14 cellular contexts compared by ENCODE assay signal in the genomic region with DNA sequence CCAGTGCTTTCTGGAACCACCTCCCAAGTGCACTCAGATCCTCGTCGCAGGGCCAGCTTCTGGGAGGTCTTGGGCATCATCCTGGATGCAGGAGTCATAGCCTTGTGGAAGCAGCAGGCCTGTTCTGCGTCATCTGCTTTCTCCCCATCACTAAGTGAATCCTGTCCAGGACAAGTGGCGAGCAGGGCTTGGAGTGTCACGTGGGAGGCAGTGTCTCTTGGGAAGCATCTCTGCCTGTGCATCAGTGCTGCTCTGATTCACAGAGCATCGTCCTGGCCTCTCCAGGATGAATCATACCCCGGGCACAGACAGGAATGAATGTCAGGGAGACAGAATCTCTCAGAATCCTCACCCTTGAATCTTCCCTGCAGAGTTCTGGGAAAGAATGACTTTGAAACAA. TPM values are rescaled to one million over a fixed set of nuclear protein-coding genes. Genes with fewer than 3 reads are reported as not detected.
A peak's percentile ranks its signal among the peaks of the same experiment; 100 is the strongest.
DNase-seq lines count a peak whose midpoint lies in the region; ATAC-seq and TF ChIP-seq lines count a peak whose summit lies in the region.
"Had no signal": no experiment of that assay in that cellular context is flagged by ENCODE, and none has a peak within 500 bp of the region (broad histone marks: within the 10 kb centered on the region; RNA-seq: fewer than 3 reads in every experiment).

No MANE protein-coding gene starts in this region.

- H3K36me3 ChIP-seq in heart left ventricle (no peaks in the 10 kb centered on the region), aorta (ENCODE audit: control insufficient read depth in 1 of 2, insufficient read depth in 2 of 2, low read length in 1 of 2) (no peaks in the 10 kb centered on the region), Karpas-422 (ENCODE audit: insufficient read depth, low read length) (no peaks in the 10 kb centered on the region)

- H3K27me3 ChIP-seq in heart left ventricle (no peaks in the 10 kb centered on the region), aorta (ENCODE audit: control insufficient read depth in 1 of 2, insufficient read depth in 2 of 2, low read length in 1 of 2) (no peaks in the 10 kb centered on the region), Karpas-422 (ENCODE audit: low read length) (0 out of 2 replicates have a peak, but pooled peaks cover 2% of the 10 kb centered on the region)

- H3K9me3 ChIP-seq in heart left ventricle (no peaks in the 10 kb centered on the region), aorta (ENCODE audit: control insufficient read depth, low read length) (no peaks in the 10 kb centered on the region), Karpas-422 (ENCODE audit: low read length) (no peaks in the 10 kb centered on the region)

- TF ChIP-seq CTCF in heart left ventricle (IDR thresholded peaks at IDR 0.05): no peak

- H3K4me3 ChIP-seq in heart left ventricle (no peak overlapping the region), aorta (ENCODE audit: low read length in 2 of 2) (no peak overlapping the region), Karpas-422 (ENCODE audit: low read length) (no peak overlapping the region)
- H3K4me3 ChIP-seq: GM12878 had no signal

- H3K9ac ChIP-seq in Karpas-422 (ENCODE audit: low read length): no peak overlapping the region

- no peak for TF ChIP-seq POLR2A in heart left ventricle (IDR thresholded peaks at IDR 0.05)

- H3K4me1 ChIP-seq in heart left ventricle (peaks cover 0 to 56% (median 15%) of the 10 kb centered on the region in 12 donors), aorta (ENCODE audit: control insufficient read depth in 1 of 2, insufficient read depth in 2 of 2, low read length in 2 of 2) (no peaks in the 10 kb centered on the region), Karpas-422 (ENCODE audit: low read length) (no peaks in the 10 kb centered on the region)

- WGBS in heart left ventricle, 4 donors: 34 to 47% (median 41%) methylated on average over 4 to 7 of the region's 7 CpGs
- WGBS in aorta, 2 donors: 79 to 81% methylated on average over 7 of the region's 7 CpGs

- ATAC-seq in heart left ventricle (peak in 2 of 4 donors; percentile 10 to 34), Right ventricle myocardium superior (ENCODE audit: poor library complexity) (no peak), aorta (ENCODE audit: low FRiP score) (peak; percentile 73), HG02763 (IDR thresholded peaks at IDR 0.05; ENCODE audit: unreplicated experiment) (no peak)
- ATAC-seq: GM12878 had no signal

- no peak overlapping the region for H2AFZ ChIP-seq in Karpas-422 (ENCODE audit: low read length)

- H3K79me2 ChIP-seq in Karpas-422 (ENCODE audit: low read length): no peaks in the 10 kb centered on the region

- no peaks in the 10 kb centered on the region for H3K9me2 ChIP-seq in Karpas-422 (replicated peaks; ENCODE audit: insufficient read depth, low read length)

- intact Hi-C loops in heart left ventricle (cut with DNase I): loop anchor here in 4 of 10 donors (5.0 to 10.0 kb wide), 2 partner anchors 35 to 133 kb away; partner anchors contain the start of gene SYNDIG1 (in 3 of the 4)
- intact Hi-C loops in Right ventricle myocardium superior (cut with DNase I): no loop called here
- intact Hi-C loops in aorta (cut with DNase I): loop anchor here in 1 of 2 donors (10.0 kb wide), 1 partner anchor 153 kb away; no protein-coding TSS in a partner anchor

- DNase-seq in heart left ventricle (peak in 1 of 5 donors; percentile 76), Right ventricle myocardium superior (no peak), caudate nucleus (lab: John Stamatoyannopoulos, UW) (peak in 48 of 61 donors; percentile 12 to 87 (median 49)), kidney tubule cell (ENCODE audit: low spot score) (peak; percentile 52), aorta (peak; percentile 73 to 81), HuH-7.5 (ENCODE audit: low spot score) (no peak), Karpas-422 (no peak)
- DNase-seq: activated CD4-positive, alpha-beta memory T cell treated with anti-CD3 and anti-CD28 coated beads for 36 hours; dermis blood vessel endothelial cell; NCI-H146; RPMI8226 had no signal

- H3K27ac ChIP-seq in heart left ventricle (peak overlapping the region; percentile 64 to 98 (median 88)), caudate nucleus (ENCODE audit: low read depth, low read length) (peak overlapping the region; percentile 42), aorta (ENCODE audit: low read depth in 1 of 2, low read length in 2 of 2) (no peak overlapping the region), Karpas-422 (ENCODE audit: low read length) (no peak overlapping the region)

- no peak overlapping the region for H3K4me2 ChIP-seq in Karpas-422 (ENCODE audit: low read depth, low read length, poor library complexity, severe bottlenecking)

- no peaks in the 10 kb centered on the region; the same call in 1 of the 2 replicates for H4K20me1 ChIP-seq in Karpas-422 (ENCODE audit: insufficient read depth, low read depth, low read length)

RNA-seq across cellular contexts. Expression of gene SYNDIG1, which starts 32.8 kb away (rescaled TPM):
- 10 to 100 TPM; 14.1 to 41.8 (median 24.2) TPM for total RNA-seq in heart left ventricle
- 10 to 100 TPM in 1 of 2 donors, 1 to 10 TPM in 1; 8.4 to 21.7 TPM for polyA plus RNA-seq in heart left ventricle
- total RNA-seq in Right ventricle myocardium superior: 11.5 TPM
- total RNA-seq in aorta: 1 to 10 TPM; 4.5 to 6.2 TPM
- 1 to 10 TPM; 1.2 to 1.4 TPM for polyA plus RNA-seq in aorta
- not detected in 2 replicates for total RNA-seq in Karpas-422 (2014; rRNA removed; shearing (Covaris generic); ENCODE audit: low replicate concordance)
- total RNA-seq: activated CD4-positive, alpha-beta memory T cell treated with anti-CD3 and anti-CD28 coated beads for 36 hours; GM12878; lung microvascular endothelial cell had no signal
- polyA plus RNA-seq: GM12878 had no signal

Comparison
In these comparisons a context has a peak if more than half of its experiments do, and no peak if none do; other contexts are left out.
1. DNase-seq: peak in caudate nucleus (48 of 61), kidney tubule cell (single experiment) and aorta (2 of 2); none in Right ventricle myocardium superior (single experiment), HuH-7.5 (single experiment) and Karpas-422 (single experiment).
2. H3K27ac ChIP-seq: peak in heart left ventricle (12 of 12) and caudate nucleus (single experiment); none in aorta (0 of 2) and Karpas-422 (single experiment).